2 cellular contexts compared by ENCODE assay signal in the genomic region with DNA sequence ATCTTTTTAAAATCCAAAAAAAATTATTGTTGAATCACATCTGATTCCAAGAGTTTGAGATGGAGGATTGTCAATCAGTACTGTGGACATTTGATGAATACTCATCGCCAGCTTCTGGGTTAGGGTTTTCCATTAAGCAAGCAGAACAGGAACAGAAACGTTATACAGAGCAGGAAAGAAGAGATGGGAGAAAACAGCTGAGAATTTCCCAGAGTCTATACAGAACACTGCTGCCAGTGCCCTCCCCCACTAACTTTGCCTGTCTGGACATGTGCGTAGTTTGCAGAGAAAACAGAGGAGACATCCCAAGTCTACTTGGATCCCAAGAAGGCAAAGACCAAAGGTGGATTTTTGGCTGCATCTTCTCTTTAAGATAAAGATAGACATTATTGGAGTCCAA.
TF ChIP-seq lines count a peak whose summit lies in the region.

No MANE protein-coding gene starts in this region.

TF ChIP-seq in GM23338, 12 proteins besides CTCF, POLR2A, EP300 and RAD21:
- TF ChIP-seq NANOG (IDR thresholded peaks at IDR 0.05; ENCODE audit: borderline replicate concordance) (no peak), CREB1 (CRISPR knock-in tag; IDR thresholded peaks at IDR 0.05; ENCODE audit: low read depth) (no peak)
TF ChIP-seq in GM23338: peak in this region for 0.

TF ChIP-seq in H1, 55 proteins besides CTCF, POLR2A, EP300 and RAD21:
- TF ChIP-seq CHD2 (IDR thresholded peaks at IDR 0.05; ENCODE audit: low read length) (no peak), CEBPB (IDR thresholded peaks at IDR 0.05; ENCODE audit: low read depth, low read length) (peak; percentile 37; the same call in 1 of the 2 replicates)
